29 cellular contexts compared by ENCODE assay signal in the genomic region with DNA sequence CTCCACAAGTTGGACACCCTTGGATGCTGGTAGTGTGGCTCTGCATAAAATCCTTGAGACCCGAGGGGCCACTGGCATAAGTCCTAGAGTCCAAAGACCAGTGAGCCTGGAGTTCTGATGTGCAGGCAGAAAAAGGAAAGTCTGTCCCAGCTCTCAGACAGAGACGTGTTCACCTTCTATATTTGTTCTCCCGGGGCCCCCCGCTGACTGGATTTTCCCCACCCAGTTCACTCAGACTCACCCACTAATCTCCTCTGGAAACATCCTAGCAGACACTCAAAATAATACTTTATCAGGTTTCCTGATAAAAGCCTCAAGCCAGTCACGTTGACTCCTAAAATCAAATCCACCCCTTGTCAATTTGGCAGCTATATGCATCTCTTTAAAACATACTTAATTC.
"Had no signal": no experiment of that assay in that cellular context is flagged by ENCODE, and none has a peak within 500 bp of the region (broad histone marks: within the 10 kb centered on the region; RNA-seq: fewer than 3 reads in every experiment).

No MANE protein-coding gene starts in this region.

- DNase-seq: activated CD4-positive, alpha-beta memory T cell treated with anti-CD3 and anti-CD28 coated beads, Interleukin-2, amount 10 ng/mL, durations not matched to agents 7 days and 5 days; activated CD4-positive, alpha-beta T cell treated with anti-CD3 and anti-CD28 coated beads for 1 hour; activated CD4-positive, alpha-beta T cell treated with anti-CD3 and anti-CD28 coated beads for 4 hours; activated CD4-positive, alpha-beta T cell treated with anti-CD3 and anti-CD28 coated beads, Interleukin-2, amount 10 ng/mL, durations not matched to agents 7 days and 5 days; activated CD4-positive, alpha-beta T cell treated with anti-CD3 and anti-CD28 coated beads, Interleukin-2, amount 50 U/mL, for 4 hours; activated effector memory CD4-positive, alpha-beta T cell treated with Interleukin-2 at 50 U/mL for 16 hours; activated gamma-delta T cell treated with Interleukin-2 at 50 U/mL for 16 hours; activated naive CD4-positive, alpha-beta T cell treated with anti-CD3 and anti-CD28 coated beads, Interleukin-2, amount 50 U/mL, for 16 hours; activated naive CD4-positive, alpha-beta T cell treated with Interleukin-2 at 50 U/mL for 16 hours; activated T-cell treated with anti-CD3 and anti-CD28 coated beads, Interleukin-2, amount 50 U/mL, for 4 hours; amniotic stem cell; anterior cingulate cortex; brain microvascular endothelial cell; cortex of kidney; dermis blood vessel endothelial cell; effector CD4-positive, alpha-beta T cell; effector memory CD8-positive, alpha-beta T cell; erythroblast; foreskin keratinocyte; gastrocnemius medialis; glutamatergic neuron; heart right ventricle; T-helper 2 cell had no signal

- H3K9me3 Mint-ChIP-seq: activated T-cell treated with anti-CD3 and anti-CD28 coated beads, Interleukin-2, amount 50 U/mL, for 4 hours; activated T-helper 17 cell treated with anti-CD3 and anti-CD28 coated beads, Interleukin-2, amount 50 U/mL, for 72 hours; central memory CD8-positive, alpha-beta T cell; effector memory CD8-positive, alpha-beta T cell; WTC11 had no signal

- H3K27ac ChIP-seq: brain microvascular endothelial cell, esophagus muscularis mucosa, foreskin keratinocyte, gastrocnemius medialis, heart right ventricle, VCaP had no signal

- H3K27me3 Mint-ChIP-seq: activated CD4-positive, alpha-beta memory T cell treated with anti-CD3 and anti-CD28 coated beads, Interleukin-2, amount 10 ng/mL, durations not matched to agents 7 days and 5 days; activated CD4-positive, alpha-beta T cell treated with anti-CD3 and anti-CD28 coated beads, Interleukin-2, amount 10 ng/mL, durations not matched to agents 7 days and 5 days; activated naive CD8-positive, alpha-beta T cell; activated T-helper 17 cell treated with anti-CD3 and anti-CD28 coated beads, Interleukin-2, amount 50 U/mL, for 72 hours; central memory CD8-positive, alpha-beta T cell; effector memory CD8-positive, alpha-beta T cell had no signal

- H3K4me3 ChIP-seq: esophagus muscularis mucosa, gastrocnemius medialis, heart right ventricle had no signal

- H3K36me3 Mint-ChIP-seq: activated naive CD8-positive, alpha-beta T cell; WTC11 had no signal

- H3K4me1 Mint-ChIP-seq: activated CD4-positive, alpha-beta memory T cell treated with anti-CD3 and anti-CD28 coated beads, Interleukin-2, amount 10 ng/mL, durations not matched to agents 7 days and 5 days; activated CD4-positive, alpha-beta T cell treated with anti-CD3 and anti-CD28 coated beads, Interleukin-2, amount 10 ng/mL, durations not matched to agents 7 days and 5 days; activated T-helper 17 cell treated with anti-CD3 and anti-CD28 coated beads, Interleukin-2, amount 50 U/mL, for 72 hours; central memory CD8-positive, alpha-beta T cell; WTC11 had no signal

- H3K4me1 ChIP-seq: esophagus muscularis mucosa, foreskin keratinocyte, gastrocnemius medialis, heart right ventricle had no signal

- H3K9me3 ChIP-seq: esophagus muscularis mucosa, gastrocnemius medialis, heart right ventricle had no signal

- H3K4me3 Mint-ChIP-seq: activated CD4-positive, alpha-beta memory T cell treated with anti-CD3 and anti-CD28 coated beads, Interleukin-2, amount 10 ng/mL, durations not matched to agents 7 days and 5 days; activated CD4-positive, alpha-beta T cell treated with anti-CD3 and anti-CD28 coated beads, Interleukin-2, amount 10 ng/mL, durations not matched to agents 7 days and 5 days; activated naive CD8-positive, alpha-beta T cell; activated T-cell treated with anti-CD3 and anti-CD28 coated beads, Interleukin-2, amount 50 U/mL, for 4 hours; activated T-helper 17 cell treated with anti-CD3 and anti-CD28 coated beads, Interleukin-2, amount 50 U/mL, for 72 hours; central memory CD8-positive, alpha-beta T cell; effector memory CD8-positive, alpha-beta T cell; WTC11 had no signal

- H3K27ac Mint-ChIP-seq: activated CD4-positive, alpha-beta memory T cell treated with anti-CD3 and anti-CD28 coated beads, Interleukin-2, amount 10 ng/mL, durations not matched to agents 7 days and 5 days; activated CD4-positive, alpha-beta T cell treated with anti-CD3 and anti-CD28 coated beads, Interleukin-2, amount 10 ng/mL, durations not matched to agents 7 days and 5 days; activated naive CD8-positive, alpha-beta T cell; activated T-helper 17 cell treated with anti-CD3 and anti-CD28 coated beads, Interleukin-2, amount 50 U/mL, for 72 hours; effector memory CD8-positive, alpha-beta T cell; WTC11 had no signal

- H3K36me3 ChIP-seq: brain microvascular endothelial cell, esophagus muscularis mucosa, gastrocnemius medialis, heart right ventricle had no signal

- ATAC-seq: activated T-cell treated with anti-CD3 and anti-CD28 coated beads, Interleukin-2, amount 50 U/mL, for 4 hours; activated T-helper 17 cell treated with anti-CD3 and anti-CD28 coated beads, Interleukin-2, amount 50 U/mL, for 72 hours; effector memory CD8-positive, alpha-beta T cell; foreskin keratinocyte; gastrocnemius medialis; WTC11 had no signal

- H3K27me3 ChIP-seq: brain microvascular endothelial cell, esophagus muscularis mucosa, foreskin keratinocyte, gastrocnemius medialis, heart right ventricle had no signal
